Comparison of ENCODE assay signal across 8 cellular contexts in genomic region chr12:75481013-75481705, GRCh38. TPM values are rescaled to one million over a fixed set of nuclear protein-coding genes. Genes with fewer than 3 reads are reported as not detected.
DNase-seq lines count a peak whose midpoint lies in the region; FAIRE-seq and TF ChIP-seq lines count a peak whose summit lies in the region.

No MANE protein-coding gene starts in this region.

- TF ChIP-seq CTCF in HFFc6 (IDR thresholded peaks at IDR 0.05) (no peak), NB4 (IDR thresholded peaks at IDR 0.05; ENCODE audit: low read depth, low read length) (no peak), chondrocyte (IDR thresholded peaks at IDR 0.05) (no peak), nephron (IDR thresholded peaks at IDR 0.05; ENCODE audit: unreplicated experiment in 3 of 3) (no peak)

- TF ChIP-seq POLR2A in GM12891 (IDR thresholded peaks at IDR 0.05; ENCODE audit: low read depth, low read length) (no peak), NB4 (IDR thresholded peaks at IDR 0.05; ENCODE audit: extremely low read depth, insufficient read length) (no peak)

- H3K27ac Mint-ChIP-seq in HFFc6: peak overlapping the region; percentile 95
- H3K27ac Mint-ChIP-seq in chondrocyte (ENCODE audit: unreplicated experiment): peak overlapping the region; percentile 98
- peak overlapping the region; percentile 29 to 93 (median 84) for H3K27ac Mint-ChIP-seq in nephron

- H3K4me1 Mint-ChIP-seq in HFFc6 (ENCODE audit: low read depth) (peaks cover 72% of the 10 kb centered on the region), chondrocyte (ENCODE audit: low read depth) (peaks cover 58% of the 10 kb centered on the region), nephron (peaks cover 27% of the 10 kb centered on the region)

- no peak for FAIRE-seq in GM12891 (lab: Jason Lieb, UNC)

- H3K36me3 Mint-ChIP-seq in HFFc6 (ENCODE audit: low read depth) (peaks cover 46% of the 10 kb centered on the region), chondrocyte (ENCODE audit: low read depth) (peaks cover 8% of the 10 kb centered on the region), nephron (ENCODE audit: low read depth) (no peaks in the 10 kb centered on the region)

- H3K4me3 Mint-ChIP-seq in HFFc6 (peak overlapping the region; percentile 93), chondrocyte (ENCODE audit: unreplicated experiment) (peak overlapping the region; percentile 92), nephron (peak overlapping the region; percentile 56 to 86 (median 62))

- H3K9me3 Mint-ChIP-seq in HFFc6: no peaks in the 10 kb centered on the region
- H3K9me3 Mint-ChIP-seq in chondrocyte (ENCODE audit: low read depth): no peaks in the 10 kb centered on the region
- no peaks in the 10 kb centered on the region for H3K9me3 Mint-ChIP-seq in nephron

- no peak for DNase-seq in GM12891 (ENCODE audit: insufficient read length, low spot score)
- no peak for DNase-seq in HFFc6
- DNase-seq in NB4 (ENCODE audit: low read depth): peak; percentile 73
- DNase-seq in chondrocyte (ENCODE audit: low spot score): no peak
- DNase-seq in globus pallidus (ENCODE audit: low spot score): no peak
- no peak for DNase-seq in LoVo (ENCODE audit: low spot score)
- DNase-seq in stimulated activated naive CD4-positive, alpha-beta T cell (lab: John Stamatoyannopoulos, UW): no peak

- H3K27me3 Mint-ChIP-seq in HFFc6 (ENCODE audit: insufficient read depth): no peaks in the 10 kb centered on the region; the same call in 1 of the 2 replicates
- H3K27me3 Mint-ChIP-seq in chondrocyte (ENCODE audit: low read depth): no peaks in the 10 kb centered on the region
- H3K27me3 Mint-ChIP-seq in nephron (ENCODE audit: low read depth): no peaks in the 10 kb centered on the region

- peak overlapping the region; percentile 75 for H3K4me3 ChIP-seq in NB4 (ENCODE audit: low read depth, low read length)

TF ChIP-seq in GM12891, 5 proteins besides CTCF, POLR2A, EP300 and RAD21:
- TF ChIP-seq POU2F2 (IDR thresholded peaks at IDR 0.05; ENCODE audit: low read depth, low read length) (no peak), PAX5 (IDR thresholded peaks at IDR 0.05; ENCODE audit: insufficient read depth, low read length, severe bottlenecking) (no peak), TAF1 (IDR thresholded peaks at IDR 0.05; ENCODE audit: low read depth, low read length) (no peak), SPI1 (IDR thresholded peaks at IDR 0.05; ENCODE audit: low read depth, low read length) (peak; percentile 91), POLR2AphosphoS5 (IDR thresholded peaks at IDR 0.05; ENCODE audit: low read depth, low read length) (no peak)

RNA-seq across cellular contexts. Expression of gene GLIPR1, which starts 0.6 kb away (rescaled TPM):
- 19.1 TPM for polyA plus RNA-seq in GM12891 (2012; ENCODE audit: low read depth, missing spikeins)
- 100 to 1,000 TPM; 190 to 339 (median 278) TPM for total RNA-seq in HFFc6 (2021; fragmentation: NEBNext Ultra II Directional; extraction: Animal tissue kit (Norgen Biotek cat#: 25700))
- total RNA-seq in chondrocyte: 71.3 to 123 TPM (median 119 TPM) in 3 replicates

RNA-seq across cellular contexts. Expression of gene KRR1, which starts 30.2 kb away (rescaled TPM):
- polyA plus RNA-seq in GM12891 (2012; ENCODE audit: low read depth, missing spikeins): 52.1 TPM
- total RNA-seq in HFFc6 (2021; fragmentation: NEBNext Ultra II Directional; extraction: Animal tissue kit (Norgen Biotek cat#: 25700)): 10 to 100 TPM; 52.4 to 64.4 (median 61.8) TPM
- total RNA-seq in chondrocyte: 33.0 to 46.4 TPM (median 37.5 TPM) in 3 replicates
